In genomic region chr18:49161627-49162026, GRCh38 we compare ENCODE assay signal across 8 cellular contexts.
DNase-seq lines count a peak whose midpoint lies in the region; ATAC-seq and TF ChIP-seq lines count a peak whose summit lies in the region.

No MANE protein-coding gene starts in this region.

- intact Hi-C loops in left ventricle myocardium superior (cut with micrococcal nuclease) = no loop called here
- intact Hi-C loops in A673 (cut with micrococcal nuclease; ENCODE audit: unreplicated experiment) = no loop called here

- no peaks in the 10 kb centered on the region for H3K36me3 ChIP-seq in cardiac muscle cell
- no peaks in the 10 kb centered on the region for H3K36me3 ChIP-seq in A673 (ENCODE audit: insufficient read depth, low read length, poor library complexity, severe bottlenecking)
- no peaks in the 10 kb centered on the region for H3K36me3 ChIP-seq in Karpas-422 (ENCODE audit: insufficient read depth, low read length)

- no peaks in the 10 kb centered on the region for H3K9me3 ChIP-seq in cardiac muscle cell (ENCODE audit: low read depth)
- H3K9me3 ChIP-seq in A673 (ENCODE audit: low read depth, low read length, poor library complexity, severe bottlenecking) = no peaks in the 10 kb centered on the region
- H3K9me3 ChIP-seq in Karpas-422 (ENCODE audit: low read length) = no peaks in the 10 kb centered on the region; the same call in 1 of the 2 replicates

- no peaks in the 10 kb centered on the region for H3K27me3 Mint-ChIP-seq in activated naive CD8-positive, alpha-beta T cell treated with anti-CD3 and anti-CD28 coated beads for 36 hours
- no peaks in the 10 kb centered on the region for H3K27me3 Mint-ChIP-seq in stimulated activated naive CD8-positive, alpha-beta T cell treated with anti-CD3 and anti-CD28 coated beads, Interleukin-15, amount 100 ng/mL, for 72 hours

- H3K4me3 Mint-ChIP-seq in activated naive CD8-positive, alpha-beta T cell treated with anti-CD3 and anti-CD28 coated beads for 36 hours = no peak overlapping the region
- no peak overlapping the region for H3K4me3 Mint-ChIP-seq in stimulated activated naive CD8-positive, alpha-beta T cell treated with anti-CD3 and anti-CD28 coated beads, Interleukin-15, amount 100 ng/mL, for 72 hours

- H3K27ac ChIP-seq in cardiac muscle cell (peak overlapping the region; percentile 46), A673 (ENCODE audit: low read depth, low read length, poor library complexity, severe bottlenecking) (no peak overlapping the region), Karpas-422 (ENCODE audit: low read length) (no peak overlapping the region)

- H3K79me2 ChIP-seq in Karpas-422 (ENCODE audit: low read length) = no peaks in the 10 kb centered on the region

- H3K9me3 Mint-ChIP-seq in activated naive CD8-positive, alpha-beta T cell treated with anti-CD3 and anti-CD28 coated beads for 36 hours = peaks cover 15% of the 10 kb centered on the region
- peaks cover 15 to 24% of the 10 kb centered on the region in 2 donors for H3K9me3 Mint-ChIP-seq in stimulated activated naive CD8-positive, alpha-beta T cell treated with anti-CD3 and anti-CD28 coated beads, Interleukin-15, amount 100 ng/mL, for 72 hours

- no peak overlapping the region for H3K4me2 ChIP-seq in Karpas-422 (ENCODE audit: low read depth, low read length, poor library complexity, severe bottlenecking)

- H3K36me3 Mint-ChIP-seq in activated naive CD8-positive, alpha-beta T cell treated with anti-CD3 and anti-CD28 coated beads for 36 hours = peaks cover 54% of the 10 kb centered on the region

- DNase-seq in cardiac muscle cell (ENCODE audit: low read depth in 1 of 2, low spot score in 1 of 2) (peak in 1 of 2 donors; percentile 62), left ventricle myocardium superior (no peak), A673 (ENCODE audit: low spot score) (no peak), Karpas-422 (no peak), G401 (ENCODE audit: low spot score) (no peak)
- peak; percentile 43 for DNase-seq in activated naive CD8-positive, alpha-beta T cell treated with anti-CD3 and anti-CD28 coated beads for 36 hours
- peak; percentile 42 to 62 for DNase-seq in stimulated activated naive CD8-positive, alpha-beta T cell treated with anti-CD3 and anti-CD28 coated beads, Interleukin-15, amount 100 ng/mL, for 72 hours

- H3K9ac ChIP-seq in Karpas-422 (ENCODE audit: low read length) = no peak overlapping the region

- H3K4me1 Mint-ChIP-seq in activated naive CD8-positive, alpha-beta T cell treated with anti-CD3 and anti-CD28 coated beads for 36 hours = peaks cover 13% of the 10 kb centered on the region
- H3K4me1 Mint-ChIP-seq in stimulated activated naive CD8-positive, alpha-beta T cell treated with anti-CD3 and anti-CD28 coated beads, Interleukin-15, amount 100 ng/mL, for 72 hours = peaks cover 21% of the 10 kb centered on the region

- H3K27ac Mint-ChIP-seq in activated naive CD8-positive, alpha-beta T cell treated with anti-CD3 and anti-CD28 coated beads for 36 hours = no peak overlapping the region
- H3K27ac Mint-ChIP-seq in stimulated activated naive CD8-positive, alpha-beta T cell treated with anti-CD3 and anti-CD28 coated beads, Interleukin-15, amount 100 ng/mL, for 72 hours = no peak overlapping the region

- ATAC-seq in left ventricle myocardium superior (no peak), HG03039 (IDR thresholded peaks at IDR 0.05; ENCODE audit: unreplicated experiment) (peak; percentile 94)
- ATAC-seq in stimulated activated naive CD8-positive, alpha-beta T cell treated with anti-CD3 and anti-CD28 coated beads, Interleukin-15, amount 100 ng/mL, for 72 hours = peak; percentile 100

- BruUV-seq in A673 (replicated peaks; lab: Mats Ljungman, UMichigan) = no TSS peak

- H3K4me1 ChIP-seq in cardiac muscle cell (ENCODE audit: low read depth) (peaks cover 10% of the 10 kb centered on the region), A673 (ENCODE audit: insufficient read depth, low read length, poor library complexity, severe bottlenecking) (no peaks in the 10 kb centered on the region), Karpas-422 (ENCODE audit: low read length) (no peaks in the 10 kb centered on the region)

- no peak overlapping the region for H2AFZ ChIP-seq in Karpas-422 (ENCODE audit: low read length)

- no peak for TF ChIP-seq CTCF in cardiac muscle cell (IDR thresholded peaks at IDR 0.05; ENCODE audit: low read depth, low read length)
- no peak for TF ChIP-seq CTCF in A673 (conservative IDR thresholded peaks at IDR 0.05; ENCODE audit: low read depth, low read length)

- no peaks in the 10 kb centered on the region for H3K9me2 ChIP-seq in Karpas-422 (replicated peaks; ENCODE audit: insufficient read depth, low read length)

- in situ Hi-C loops in G401 (cut with HindIII; ENCODE audit: low sequenced_read_pairs) = no loop called here

- H4K20me1 ChIP-seq in Karpas-422 (ENCODE audit: insufficient read depth, low read depth, low read length) = no peaks in the 10 kb centered on the region

- H3K4me3 ChIP-seq in cardiac muscle cell (no peak overlapping the region), A673 (ENCODE audit: low read depth, low read length, poor library complexity, severe bottlenecking) (no peak overlapping the region), Karpas-422 (ENCODE audit: low read length) (no peak overlapping the region)

- H3K27me3 ChIP-seq in cardiac muscle cell = no peaks in the 10 kb centered on the region
- H3K27me3 ChIP-seq in A673 (replicated peaks; ENCODE audit: insufficient read depth, low read depth, low read length, poor library complexity) = no peaks in the 10 kb centered on the region
- no peaks in the 10 kb centered on the region for H3K27me3 ChIP-seq in Karpas-422 (ENCODE audit: low read length)

- POLR2A ChIA-PET in A673 (lab: Charles Lee; ENCODE audit: low non-redundant PET) = no interaction called here

- CTCF ChIA-PET in A673 (lab: Charles Lee) = interaction anchor here (0.6 kb wide), 1 partner anchor 17 kb away, joined by 8 read pairs; no protein-coding TSS in a partner anchor

Comparison
In these comparisons a context has a peak if more than half of its experiments do, and no peak if none do; other contexts are left out.
1. DNase-seq: peak in activated naive CD8-positive, alpha-beta T cell treated with anti-CD3 and anti-CD28 coated beads for 36 hours (single experiment) and stimulated activated naive CD8-positive, alpha-beta T cell treated with anti-CD3 and anti-CD28 coated beads, Interleukin-15, amount 100 ng/mL, for 72 hours (2 of 2); none in left ventricle myocardium superior (single experiment), A673 (single experiment), Karpas-422 (single experiment) and G401 (single experiment).